11 cellular contexts compared by ENCODE assay signal in genomic region chr14:76810525-76810924, GRCh38. TPM values are rescaled to one million over a fixed set of nuclear protein-coding genes. Genes with fewer than 3 reads are reported as not detected.
DNase-seq lines count a peak whose midpoint lies in the region; ATAC-seq and TF ChIP-seq lines count a peak whose summit lies in the region.
"Had no signal": no experiment of that assay in that cellular context is flagged by ENCODE, and none has a peak within 500 bp of the region (broad histone marks: within the 10 kb centered on the region; RNA-seq: fewer than 3 reads in every experiment).

No MANE protein-coding gene starts in this region.

- no peaks in the 10 kb centered on the region; the same call in 1 of the 2 replicates for H3K27me3 Mint-ChIP-seq in HFFc6 (ENCODE audit: insufficient read depth)
- H3K27me3 Mint-ChIP-seq in MCF 10A (ENCODE audit: insufficient read depth, unreplicated experiment): no peaks in the 10 kb centered on the region
- no peaks in the 10 kb centered on the region for H3K27me3 Mint-ChIP-seq in naive thymus-derived CD4-positive, alpha-beta T cell

- CTCF ChIA-PET in MCF 10A (lab: Yijun Ruan, JAX): interaction anchor here (0.6 to 4.3 kb wide), 6 partner anchors 25 to 760 kb away, joined by 3 to 68 read pairs (median 4); no protein-coding TSS in a partner anchor
- CTCF ChIA-PET in naive thymus-derived CD4-positive, alpha-beta T cell (lab: Charles Lee): interaction anchor here (1.2 to 1.7 kb wide), 2 partner anchors 100 to 502 kb away, joined by 4 to 9 read pairs; no protein-coding TSS in a partner anchor

- DNase-seq in AG10803 (ENCODE audit: low read depth): no peak
- no peak for DNase-seq in HFFc6
- DNase-seq in MCF 10A (ENCODE audit: unreplicated experiment): no peak
- DNase-seq in naive thymus-derived CD4-positive, alpha-beta T cell: no peak
- DNase-seq in posterior cingulate gyrus: no peak
- no peak for DNase-seq in NCI-H1105 treated with DMSO at 0.1 percent for 48 hours (lab: John Stamatoyannopoulos, UW)
- DNase-seq in hippocampal formation (lab: John Stamatoyannopoulos, UW): no peak
- DNase-seq: activated CD8-positive, alpha-beta memory T cell treated with anti-CD3 and anti-CD28 coated beads for 24 hours; effector memory CD4-positive, alpha-beta T cell had no signal

- H3K27me3 ChIP-seq in naive thymus-derived CD4-positive, alpha-beta T cell (ENCODE audit: control insufficient read depth in 2 of 2, insufficient read depth in 2 of 2, low read length in 2 of 2): no peaks in the 10 kb centered on the region

- POLR2A ChIA-PET in MCF 10A (lab: Yijun Ruan, JAX): interaction anchor here (0.7 to 2.5 kb wide), 8 partner anchors 8 to 491 kb away, joined by 3 to 10 read pairs (median 3); no protein-coding TSS in a partner anchor
- POLR2A ChIA-PET in naive thymus-derived CD4-positive, alpha-beta T cell (lab: Charles Lee): no interaction called here

- no peak for ATAC-seq in naive thymus-derived CD4-positive, alpha-beta T cell
- no peak for ATAC-seq in GM19395 (IDR thresholded peaks at IDR 0.05; ENCODE audit: unreplicated experiment)

- H3K36me3 Mint-ChIP-seq in HFFc6 (ENCODE audit: low read depth) (no peaks in the 10 kb centered on the region), MCF 10A (ENCODE audit: insufficient read depth, unreplicated experiment) (peaks cover 21% of the 10 kb centered on the region)
- H3K36me3 Mint-ChIP-seq in naive thymus-derived CD4-positive, alpha-beta T cell: peaks cover 3 to 40% (median 15%) of the 10 kb centered on the region in 5 donors

- H3K4me3 ChIP-seq in AG10803 (ENCODE audit: low read length): peak overlapping the region; percentile 28; the same call in 1 of the 2 replicates
- peak overlapping the region; percentile 53 for H3K4me3 ChIP-seq in naive thymus-derived CD4-positive, alpha-beta T cell (ENCODE audit: low read length)

- peak overlapping the region; percentile 96 for H3K4me3 Mint-ChIP-seq in HFFc6
- peak overlapping the region; percentile 97 for H3K4me3 Mint-ChIP-seq in MCF 10A (ENCODE audit: unreplicated experiment)
- peak overlapping the region; percentile 88 to 99 (median 93) for H3K4me3 Mint-ChIP-seq in naive thymus-derived CD4-positive, alpha-beta T cell

- TF ChIP-seq CTCF in AG10803 (conservative IDR thresholded peaks at IDR 0.05; ENCODE audit: low read length) (no peak), HFFc6 (IDR thresholded peaks at IDR 0.05) (no peak), MCF 10A (IDR thresholded peaks at IDR 0.05; ENCODE audit: unreplicated experiment) (no peak)

- no TSS peak for BruUV-seq in MCF 10A (replicated peaks; lab: Mats Ljungman, UMichigan)

- peaks cover 4 to 41% (median 5%) of the 10 kb centered on the region in 3 experiments for H3K36me3 ChIP-seq in naive thymus-derived CD4-positive, alpha-beta T cell (ENCODE audit: control insufficient read depth in 2 of 3, insufficient read depth in 3 of 3, low read length in 3 of 3)

- H3K4me1 ChIP-seq in naive thymus-derived CD4-positive, alpha-beta T cell (ENCODE audit: control insufficient read depth in 2 of 2, insufficient read depth in 2 of 2, low read length in 2 of 2): peaks cover 20 to 21% of the 10 kb centered on the region in 2 donors

- peak overlapping the region; percentile 80 for H3K27ac Mint-ChIP-seq in HFFc6
- peak overlapping the region; percentile 91 for H3K27ac Mint-ChIP-seq in MCF 10A (ENCODE audit: low read depth, unreplicated experiment)
- peak overlapping the region; percentile 60 to 96 (median 88) for H3K27ac Mint-ChIP-seq in naive thymus-derived CD4-positive, alpha-beta T cell

- H3K9me3 ChIP-seq in naive thymus-derived CD4-positive, alpha-beta T cell (ENCODE audit: control insufficient read depth in 2 of 3, low read length in 3 of 3): no peaks in the 10 kb centered on the region

- H3K9me3 Mint-ChIP-seq in HFFc6: no peaks in the 10 kb centered on the region
- H3K9me3 Mint-ChIP-seq in MCF 10A (ENCODE audit: unreplicated experiment): no peaks in the 10 kb centered on the region
- H3K9me3 Mint-ChIP-seq in naive thymus-derived CD4-positive, alpha-beta T cell: peaks cover 0 to 6% (median 0%) of the 10 kb centered on the region in 11 donors

- H3K4me1 Mint-ChIP-seq in HFFc6 (ENCODE audit: low read depth): peaks cover 18% of the 10 kb centered on the region
- peaks cover 14% of the 10 kb centered on the region for H3K4me1 Mint-ChIP-seq in MCF 10A (ENCODE audit: insufficient read depth, unreplicated experiment)
- peaks cover 18 to 52% (median 44%) of the 10 kb centered on the region in 7 donors for H3K4me1 Mint-ChIP-seq in naive thymus-derived CD4-positive, alpha-beta T cell

- peak overlapping the region; percentile 87 for H3K27ac ChIP-seq in naive thymus-derived CD4-positive, alpha-beta T cell (ENCODE audit: low read depth, low read length)

- intact Hi-C loops in MCF 10A (cut with micrococcal nuclease): no loop called here
- intact Hi-C loops in naive thymus-derived CD4-positive, alpha-beta T cell (cut with micrococcal nuclease): loop anchor here in 1 of 2 donors (5.0 to 10.0 kb wide), 3 partner anchors 97 to 994 kb away; partner anchors contain the start of genes ADCK1 and SNW1
- intact Hi-C loops in posterior cingulate gyrus (cut with DNase I): loop anchor here (10.0 kb wide), 1 partner anchor 64 kb away; no protein-coding TSS in a partner anchor

RNA-seq across cellular contexts. Expression of gene ANGEL1, which starts 2.2 kb away (rescaled TPM):
- 1 to 10 TPM; 7.4 to 9.6 (median 8.0) TPM for total RNA-seq in HFFc6 (2021; fragmentation: NEBNext Ultra II Directional; extraction: Animal tissue kit (Norgen Biotek cat#: 25700))
- total RNA-seq in MCF 10A (2022): 14.5 and 21.3 TPM in 2 replicates
- 10 to 100 TPM; 14.5 to 37.6 (median 19.9) TPM for total RNA-seq in naive thymus-derived CD4-positive, alpha-beta T cell
- 10 to 100 TPM; 28.3 to 28.9 TPM for polyA plus RNA-seq in naive thymus-derived CD4-positive, alpha-beta T cell

RNA-seq across cellular contexts. Expression of gene LRRC74A, which starts 15.7 kb away (rescaled TPM):
- not detected for total RNA-seq in HFFc6 (2021; fragmentation: NEBNext Ultra II Directional; extraction: Animal tissue kit (Norgen Biotek cat#: 25700))
- not detected in 2 replicates for total RNA-seq in MCF 10A (2022)
- not detected for total RNA-seq in naive thymus-derived CD4-positive, alpha-beta T cell
- polyA plus RNA-seq in naive thymus-derived CD4-positive, alpha-beta T cell: not detected
- total RNA-seq: lower leg skin had no signal

RNA-seq across cellular contexts. Expression of gene VASH1, which starts 49.3 kb away (rescaled TPM):
- total RNA-seq in HFFc6 (2021; fragmentation: NEBNext Ultra II Directional; extraction: Animal tissue kit (Norgen Biotek cat#: 25700)): 1 to 10 TPM in 5 of 6 experiments, under 1 TPM in 1; 0.94 to 2.9 (median 1.5) TPM
- total RNA-seq in MCF 10A (2022): 0.35 and 0.54 TPM in 2 replicates
- total RNA-seq in naive thymus-derived CD4-positive, alpha-beta T cell: 10 to 100 TPM in 1 of 5 experiments, 1 to 10 TPM in 4; 1.1 to 18.2 (median 5.6) TPM
- under 1 TPM; 0.52 to 0.54 TPM for polyA plus RNA-seq in naive thymus-derived CD4-positive, alpha-beta T cell
